Comparison of ENCODE assay signal across 8 cellular contexts in genomic region chr4:49510238-49510637, GRCh38.
A peak's percentile ranks its signal among the peaks of the same experiment; 100 is the strongest.
DNase-seq lines count a peak whose midpoint lies in the region; FAIRE-seq and TF ChIP-seq lines count a peak whose summit lies in the region.
"Not testable (repeated sequence)": the region's sequence is repeated elsewhere in the genome, so short reads cannot be mapped to it uniquely, and the experiment has no call there.

No MANE protein-coding gene starts in this region.

- not testable (repeated sequence) for H3K27me3 ChIP-seq in bronchial epithelial cell (ENCODE audit: control insufficient read depth, insufficient read depth, low read length)

- FAIRE-seq in bronchial epithelial cell (lab: Jason Lieb, UNC), result peak; percentile 89

- not testable (repeated sequence) for H3K4me3 ChIP-seq in bronchial epithelial cell (ENCODE audit: low read depth, low read length)

- H3K4me3 Mint-ChIP-seq in osteocyte (ENCODE audit: unreplicated experiment), result not testable (repeated sequence)

- not testable (repeated sequence) for H3K27ac Mint-ChIP-seq in osteocyte (ENCODE audit: unreplicated experiment)

- H3K4me1 Mint-ChIP-seq in osteocyte (ENCODE audit: unreplicated experiment), result not testable (repeated sequence)

- TF ChIP-seq CTCF in GM20000 (IDR thresholded peaks at IDR 0.05; ENCODE audit: extremely low read depth, missing control alignments); bronchial epithelial cell (IDR thresholded peaks at IDR 0.05; ENCODE audit: insufficient read depth, low read length, severe bottlenecking); osteocyte (IDR thresholded peaks at IDR 0.05): not testable (repeated sequence)

- DNase-seq in 8988T (peak; percentile 21), D341Med (ENCODE audit: low spot score) (peak; percentile 31), GM20000 (ENCODE audit: low spot score) (peak; percentile 46), NCI-H226 (peak; percentile 1), bronchial epithelial cell (ENCODE audit: low read depth) (peak; percentile 6), epidermal melanocyte (ENCODE audit: insufficient read length, low spot score) (peak; percentile 32), iPS-NIHi7 (ENCODE audit: extremely low spot score) (peak; percentile 38), osteocyte (ENCODE audit: extremely low spot score, unreplicated experiment) (peak; percentile 91)

- H3K27me3 Mint-ChIP-seq in osteocyte (ENCODE audit: unreplicated experiment), result not testable (repeated sequence)

- peaks cover 47% of the 10 kb centered on the region for H3K9me3 Mint-ChIP-seq in osteocyte (ENCODE audit: unreplicated experiment)

- not testable (repeated sequence) for H3K36me3 ChIP-seq in bronchial epithelial cell (ENCODE audit: control insufficient read depth, insufficient read depth, low read length)

- H3K36me3 Mint-ChIP-seq in osteocyte (ENCODE audit: unreplicated experiment), result not testable (repeated sequence)

Comparison
In these comparisons a context has a peak if more than half of its experiments do, and no peak if none do; other contexts are left out.
1. DNase-seq: peak in every context shown above with its lines; median percentile 91 in osteocyte; 46 in GM20000; 38 in iPS-NIHi7; 32 in epidermal melanocyte; 31 in D341Med; 21 in 8988T; 6 in bronchial epithelial cell; 1 in NCI-H226.